Comparison of ENCODE assay signal across 9 cellular contexts in genomic region chrX:68286980-68287379, GRCh38.
"Had no signal": no experiment of that assay in that cellular context is flagged by ENCODE, and none has a peak within 500 bp of the region (broad histone marks: within the 10 kb centered on the region; RNA-seq: fewer than 3 reads in every experiment).

No MANE protein-coding gene starts in this region.

- H3K27ac Mint-ChIP-seq: IgD-negative memory B cell had no signal

- H3K27ac ChIP-seq: GM23248, HL-60 had no signal

- H3K4me3 Mint-ChIP-seq: IgD-negative memory B cell had no signal

- H3K4me1 Mint-ChIP-seq: IgD-negative memory B cell had no signal

- ATAC-seq: HCT116, HepG2 had no signal

- H3K4me3 ChIP-seq: GM23248, HAP-1 had no signal

- H3K36me3 ChIP-seq: HAP-1 had no signal

- H3K36me3 Mint-ChIP-seq: IgD-negative memory B cell had no signal

- H3K4me1 ChIP-seq: HAP-1 had no signal

- H3K9me3 ChIP-seq: HAP-1 had no signal

- DNase-seq: GM23248, GOT3, H7, KG1 had no signal
